In genomic region chr6:33416386-33417126, GRCh38 we compare ENCODE assay signal across 8 cellular contexts. TPM values are rescaled to one million over a fixed set of nuclear protein-coding genes. Genes with fewer than 3 reads are reported as not detected.
DNase-seq lines count a peak whose midpoint lies in the region; ATAC-seq and TF ChIP-seq lines count a peak whose summit lies in the region.

No MANE protein-coding gene starts in this region.

- in situ Hi-C loops in GM13976 (cut with MboI; ENCODE audit: low sequenced_read_pairs, unreplicated experiment), result no loop called here

- TF ChIP-seq CTCF in GM13976 (IDR thresholded peaks at IDR 0.05; ENCODE audit: borderline replicate concordance, control extremely low read depth, extremely low read depth, insufficient read depth, missing control alignments) (no peak), sigmoid colon (IDR thresholded peaks at IDR 0.05) (no peak)

- ATAC-seq in HG03439 (IDR thresholded peaks at IDR 0.05; ENCODE audit: unreplicated experiment) (no peak), HG02981 (IDR thresholded peaks at IDR 0.05; ENCODE audit: unreplicated experiment) (no peak), HG02970 (IDR thresholded peaks at IDR 0.05; ENCODE audit: low FRiP score, unreplicated experiment) (no peak)

- H3K27ac ChIP-seq in SJCRH30 (no peak overlapping the region), esophagus (ENCODE audit: low read depth in 2 of 2, low read length in 1 of 2) (peak overlapping the region; percentile 92 to 94), sigmoid colon (peak overlapping the region; percentile 93 to 97 (median 96))

- H3K27me3 ChIP-seq in SJCRH30 (no peaks in the 10 kb centered on the region), esophagus (ENCODE audit: control insufficient read depth in 1 of 2, insufficient read depth in 2 of 2, low read length in 2 of 2) (no peaks in the 10 kb centered on the region), sigmoid colon (no peaks in the 10 kb centered on the region)

- peak overlapping the region; percentile 69 for H3K4me3 ChIP-seq in SJCRH30
- peak overlapping the region; percentile 56 to 62 for H3K4me3 ChIP-seq in esophagus (ENCODE audit: low read depth in 1 of 2, low read length in 2 of 2)
- H3K4me3 ChIP-seq in sigmoid colon, result peak overlapping the region in 3 of 4 donors; percentile 59 to 76 (median 61)

- H3K4me1 ChIP-seq in SJCRH30 (peaks cover 9% of the 10 kb centered on the region; the same call in 1 of the 2 replicates), esophagus (ENCODE audit: control insufficient read depth in 2 of 2, insufficient read depth in 2 of 2, low read length in 1 of 2) (peaks cover 3 to 9% of the 10 kb centered on the region in 2 donors), sigmoid colon (peaks cover 0 to 64% (median 55%) of the 10 kb centered on the region in 4 donors)

- peak; percentile 49 for DNase-seq in GM13976 (ENCODE audit: low spot score)
- no peak for DNase-seq in SJCRH30
- no peak for DNase-seq in sigmoid colon
- no peak for DNase-seq in SKM-1 treated with dmso at 0.1 percent for 144 hours (lab: John Stamatoyannopoulos, UW; ENCODE audit: unreplicated experiment)

- intact Hi-C loops in sigmoid colon (cut with DNase I), result loop anchor here (5.0 to 10.0 kb wide), 2 partner anchors 444 to 1222 kb away; partner anchors contain the start of genes GPSM3 and PBX2

- no peak for TF ChIP-seq EP300 in sigmoid colon (IDR thresholded peaks at IDR 0.05)

- 37 to 39% methylated on average over 12 of the region's 12 CpGs for WGBS in esophagus, 2 donors
- WGBS in sigmoid colon, 2 donors, result 48 to 56% methylated on average over 12 of the region's 12 CpGs

- H3K36me3 ChIP-seq in SJCRH30 (peaks cover 6% of the 10 kb centered on the region; the same call in 1 of the 2 replicates), esophagus (ENCODE audit: control insufficient read depth in 2 of 2, insufficient read depth in 2 of 2, low read length in 1 of 2) (peaks cover 5 to 29% of the 10 kb centered on the region in 2 donors), sigmoid colon (peaks cover 12 to 48% (median 29%) of the 10 kb centered on the region in 4 donors)

- no peak for TF ChIP-seq POLR2A in sigmoid colon (IDR thresholded peaks at IDR 0.05)

- H3K9me3 ChIP-seq in SJCRH30 (replicated peaks) (no peaks in the 10 kb centered on the region), esophagus (ENCODE audit: control insufficient read depth in 2 of 2, insufficient read depth in 1 of 2, low read depth in 1 of 2, low read length in 1 of 2) (no peaks in the 10 kb centered on the region), sigmoid colon (no peaks in the 10 kb centered on the region)

RNA-seq across cellular contexts. Expression of gene CUTA, which starts 1.4 kb away (rescaled TPM):
- total RNA-seq in SJCRH30 (2014; rRNA removed; shearing (Covaris generic)), result 181 and 210 TPM in 2 replicates
- polyA plus RNA-seq in esophagus, result 100 to 1,000 TPM in 1 of 2 donors, 10 to 100 TPM in 1; 80.2 to 119 TPM
- total RNA-seq in sigmoid colon, result 100 to 1,000 TPM; 102 to 148 (median 120) TPM
- polyA plus RNA-seq in sigmoid colon, result 100 to 1,000 TPM; 110 to 193 (median 153) TPM

RNA-seq across cellular contexts. Expression of gene SYNGAP1, which starts 3.3 kb away (rescaled TPM):
- 1.8 and 2.5 TPM in 2 replicates for total RNA-seq in SJCRH30 (2014; rRNA removed; shearing (Covaris generic))
- polyA plus RNA-seq in esophagus, result 10 to 100 TPM in 1 of 2 donors, 1 to 10 TPM in 1; 4.1 to 18.2 TPM
- 10 to 100 TPM in 1 of 4 donors, 1 to 10 TPM in 3; 6.4 to 24.6 (median 9.9) TPM for total RNA-seq in sigmoid colon
- 10 to 100 TPM in 1 of 3 donors, 1 to 10 TPM in 1, under 1 TPM in 1; 0.92 to 17.8 (median 2.4) TPM for polyA plus RNA-seq in sigmoid colon

RNA-seq across cellular contexts. Expression of gene PHF1, which starts 5.7 kb away (rescaled TPM):
- total RNA-seq in SJCRH30 (2014; rRNA removed; shearing (Covaris generic)), result 21.8 and 25.5 TPM in 2 replicates
- polyA plus RNA-seq in esophagus, result 10 to 100 TPM; 27.3 to 46.0 TPM
- total RNA-seq in sigmoid colon, result 10 to 100 TPM; 57.1 to 82.3 (median 66.0) TPM
- 10 to 100 TPM; 22.4 to 43.2 (median 43.2) TPM for polyA plus RNA-seq in sigmoid colon

RNA-seq across cellular contexts. Expression of gene KIFC1, which starts 24.9 kb away (rescaled TPM):
- total RNA-seq in SJCRH30 (2014; rRNA removed; shearing (Covaris generic)), result 80.5 and 84.5 TPM in 2 replicates
- 10 to 100 TPM; 12.5 to 15.0 TPM for polyA plus RNA-seq in esophagus
- 1 to 10 TPM in 2 of 4 donors, under 1 TPM in 2; 0.49 to 5.5 (median 1.3) TPM for total RNA-seq in sigmoid colon
- 10 to 100 TPM in 1 of 3 donors, 1 to 10 TPM in 2; 1.2 to 23.0 (median 4.6) TPM for polyA plus RNA-seq in sigmoid colon

RNA-seq across cellular contexts. Expression of gene ZBTB9, which starts 37.8 kb away (rescaled TPM):
- 9.0 and 11.4 TPM in 2 replicates for total RNA-seq in SJCRH30 (2014; rRNA removed; shearing (Covaris generic))
- 1 to 10 TPM; 3.6 to 3.9 TPM for polyA plus RNA-seq in esophagus
- total RNA-seq in sigmoid colon, result 1 to 10 TPM; 1.1 to 3.6 (median 1.4) TPM
- polyA plus RNA-seq in sigmoid colon, result 1 to 10 TPM in 2 of 3 donors, under 1 TPM in 1; 0.60 to 4.2 (median 1.8) TPM
